Comparison of ENCODE assay signal across 20 cellular contexts in genomic region chr4:186734251-186734650, GRCh38.
"Had no signal": no experiment of that assay in that cellular context is flagged by ENCODE, and none has a peak within 500 bp of the region (broad histone marks: within the 10 kb centered on the region; RNA-seq: fewer than 3 reads in every experiment).

No MANE protein-coding gene starts in this region.

- H3K27me3 ChIP-seq: heart left ventricle, ovary, tibial artery, upper lobe of left lung, uterus had no signal

- ATAC-seq: heart left ventricle; left lobe of liver; stimulated activated memory B cell treated with anti-CD40 and anti-IgM and Interleukin-4, amounts not matched to agents 10 μg/mL and 1 μg/mL and 100 μg/mL, for 72 hours had no signal

- H3K4me1 ChIP-seq: heart left ventricle, spleen, upper lobe of left lung, uterus had no signal

- H3K27ac Mint-ChIP-seq: dendritic cell treated with granulocyte-macrophage colony-stimulating factor and Interleukin-4, amounts not matched to agents 40 ng/mL and 50 ng/mL, for 4 days; endodermal cell; naive B cell; nephron progenitor cell; progenitor cell of endocrine pancreas; stimulated activated memory B cell treated with anti-CD40 and anti-IgM and Interleukin-4, amounts not matched to agents 10 μg/mL and 1 μg/mL and 100 μg/mL, for 72 hours; stimulated activated naive CD8-positive, alpha-beta T cell treated with anti-CD3 and anti-CD28 coated beads, Interleukin-15, Interleukin-2, amounts not matched to agents 100 ng/mL and 50 ng/mL, for 24 hours had no signal

- H3K4me3 Mint-ChIP-seq: dendritic cell treated with granulocyte-macrophage colony-stimulating factor and Interleukin-4, amounts not matched to agents 40 ng/mL and 50 ng/mL, for 4 days; endodermal cell; naive B cell; nephron progenitor cell; stimulated activated memory B cell treated with anti-CD40 and anti-IgM and Interleukin-4, amounts not matched to agents 10 μg/mL and 1 μg/mL and 100 μg/mL, for 72 hours; stimulated activated naive CD8-positive, alpha-beta T cell treated with anti-CD3 and anti-CD28 coated beads, Interleukin-15, Interleukin-2, amounts not matched to agents 100 ng/mL and 50 ng/mL, for 24 hours had no signal

- H3K27me3 Mint-ChIP-seq: stimulated activated memory B cell treated with anti-CD40 and anti-IgM and Interleukin-4, amounts not matched to agents 10 μg/mL and 1 μg/mL and 100 μg/mL, for 72 hours had no signal

- H3K4me1 Mint-ChIP-seq: naive B cell; stimulated activated memory B cell treated with anti-CD40 and anti-IgM and Interleukin-4, amounts not matched to agents 10 μg/mL and 1 μg/mL and 100 μg/mL, for 72 hours had no signal

- H3K9me3 Mint-ChIP-seq: dendritic cell treated with granulocyte-macrophage colony-stimulating factor and Interleukin-4, amounts not matched to agents 40 ng/mL and 50 ng/mL, for 4 days; endodermal cell; nephron progenitor cell had no signal

- H3K27ac ChIP-seq: heart left ventricle, ovary, spleen, tibial artery, upper lobe of left lung, uterus had no signal

- H3K36me3 Mint-ChIP-seq: naive B cell; stimulated activated memory B cell treated with anti-CD40 and anti-IgM and Interleukin-4, amounts not matched to agents 10 μg/mL and 1 μg/mL and 100 μg/mL, for 72 hours had no signal

- H3K4me3 ChIP-seq: heart left ventricle, ovary, spleen, tibial artery, upper lobe of left lung, uterus had no signal

- H3K9me3 ChIP-seq: heart left ventricle, ovary, spleen, tibial artery, upper lobe of left lung, uterus had no signal

- H3K36me3 ChIP-seq: heart left ventricle, ovary, spleen, tibial artery, upper lobe of left lung, uterus had no signal

- DNase-seq: endodermal cell; erythroblast; foreskin melanocyte; heart left ventricle; hypothalamus; naive B cell; nephron progenitor cell; ovary; spleen; stimulated activated CD4-positive, alpha-beta T cell treated with anti-CD3 and anti-CD28 coated beads, Interleukin-15, amount 100 ng/mL, for 24 hours; stimulated activated CD4-positive, alpha-beta T cell treated with anti-CD3 and anti-CD28 coated beads, Interleukin-1b, Interleukin-23, amount 100 ng/mL, for 48 hours; stimulated activated CD4-positive, alpha-beta T cell treated with anti-CD3 and anti-CD28 coated beads, Interleukin-4, amount 100 ng/mL, for 24 hours; tibial artery; upper lobe of left lung; uterus had no signal
